In the genomic region with DNA sequence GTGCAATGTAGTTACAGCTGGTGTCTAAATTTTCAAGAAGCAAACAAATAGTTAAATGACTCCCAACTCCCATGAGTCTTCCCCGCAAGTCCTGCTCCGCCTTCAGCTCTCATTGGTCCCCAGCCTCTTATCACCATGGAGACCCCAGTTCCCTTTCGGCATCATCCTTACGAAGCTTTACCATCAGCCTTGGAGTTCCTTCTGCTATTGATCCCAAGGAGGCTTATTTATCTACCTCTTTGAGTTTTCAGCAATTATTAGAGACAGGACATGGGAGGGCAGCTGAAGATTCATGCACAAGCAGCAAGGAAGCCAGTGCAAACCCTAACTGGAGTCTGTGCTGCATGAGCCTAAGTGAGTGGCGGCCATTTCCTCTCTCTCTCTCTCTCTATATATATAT, we compare ENCODE assay signal across 19 cellular contexts. TPM values are rescaled to one million over a fixed set of nuclear protein-coding genes. Genes with fewer than 3 reads are reported as not detected.
DNase-seq lines count a peak whose midpoint lies in the region; ATAC-seq and TF ChIP-seq lines count a peak whose summit lies in the region.
"Had no signal": no experiment of that assay in that cellular context is flagged by ENCODE, and none has a peak within 500 bp of the region (broad histone marks: within the 10 kb centered on the region; RNA-seq: fewer than 3 reads in every experiment).

No MANE protein-coding gene starts in this region.

- H3K9me3 ChIP-seq in heart right ventricle = no peaks in the 10 kb centered on the region
- H3K9me3 ChIP-seq in endodermal cell (ENCODE audit: control insufficient read depth, low read length) = no peaks in the 10 kb centered on the region

- peaks cover 51% of the 10 kb centered on the region for H3K27me3 Mint-ChIP-seq in endodermal cell (ENCODE audit: insufficient read depth)
- peaks cover 8 to 14% of the 10 kb centered on the region in 2 donors for H3K27me3 Mint-ChIP-seq in natural killer cell treated with Interleukin-12 subunit alpha and Interleukin-12 subunit beta and Interleukin-15 and Interleukin-18, amount 100 ng/mL, for 72 hours

- H3K9ac ChIP-seq in endodermal cell (ENCODE audit: extremely low read depth, low read length, poor library complexity, severe bottlenecking) = no peak overlapping the region
- H3K9ac ChIP-seq: KMS-11 had no signal

- H3K4me3 ChIP-seq in heart right ventricle (no peak overlapping the region), endodermal cell (ENCODE audit: low read length) (no peak overlapping the region)

- H3K27ac Mint-ChIP-seq in endodermal cell = no peak overlapping the region
- no peak overlapping the region for H3K27ac Mint-ChIP-seq in natural killer cell treated with Interleukin-12 subunit alpha and Interleukin-12 subunit beta and Interleukin-15 and Interleukin-18, amount 100 ng/mL, for 72 hours
- H3K27ac Mint-ChIP-seq: H9 had no signal

- H3K4me1 Mint-ChIP-seq in endodermal cell = no peaks in the 10 kb centered on the region
- H3K4me1 Mint-ChIP-seq in natural killer cell treated with Interleukin-12 subunit alpha and Interleukin-12 subunit beta and Interleukin-15 and Interleukin-18, amount 100 ng/mL, for 72 hours (ENCODE audit: low read depth in 2 of 2) = peaks cover 0 to 2% of the 10 kb centered on the region in 2 donors
- H3K4me1 Mint-ChIP-seq: CD14-positive monocyte had no signal

- WGBS in heart right ventricle, 2 donors = 31 to 41% methylated on average over 5 of the region's 5 CpGs
- WGBS in endodermal cell (ENCODE audit: insufficient coverage in 1 of 2, insufficient read length in 1 of 2), 2 experiments = 50 to 76% methylated on average over 1 to 4 of the region's 5 CpGs

- ATAC-seq in heart right ventricle = no peak
- no peak for ATAC-seq in natural killer cell treated with Interleukin-12 subunit alpha and Interleukin-12 subunit beta and Interleukin-15 and Interleukin-18, amount 100 ng/mL, for 72 hours

- no peaks in the 10 kb centered on the region for H3K9me3 Mint-ChIP-seq in endodermal cell
- H3K9me3 Mint-ChIP-seq in natural killer cell treated with Interleukin-12 subunit alpha and Interleukin-12 subunit beta and Interleukin-15 and Interleukin-18, amount 100 ng/mL, for 72 hours = no peaks in the 10 kb centered on the region
- H3K9me3 Mint-ChIP-seq: H9 had no signal

- no peaks in the 10 kb centered on the region for H3K36me3 Mint-ChIP-seq in endodermal cell (ENCODE audit: low read depth)
- no peaks in the 10 kb centered on the region for H3K36me3 Mint-ChIP-seq in natural killer cell treated with Interleukin-12 subunit alpha and Interleukin-12 subunit beta and Interleukin-15 and Interleukin-18, amount 100 ng/mL, for 72 hours
- H3K36me3 Mint-ChIP-seq: CD14-positive monocyte had no signal

- intact Hi-C loops in cardiac septum (cut with DNase I) = no loop called here
- intact Hi-C loops in heart right ventricle (cut with DNase I) = no loop called here

- peaks cover 0 to 8% (median 0%) of the 10 kb centered on the region in 9 donors for H3K4me1 ChIP-seq in heart right ventricle
- H3K4me1 ChIP-seq in endodermal cell (ENCODE audit: control insufficient read depth, insufficient read depth, low read length) = no peaks in the 10 kb centered on the region

- H3K4me3 Mint-ChIP-seq in endodermal cell = no peak overlapping the region
- no peak overlapping the region for H3K4me3 Mint-ChIP-seq in natural killer cell treated with Interleukin-12 subunit alpha and Interleukin-12 subunit beta and Interleukin-15 and Interleukin-18, amount 100 ng/mL, for 72 hours
- H3K4me3 Mint-ChIP-seq: CD14-positive monocyte, H9 had no signal

- H3K36me3 ChIP-seq in heart right ventricle (no peaks in the 10 kb centered on the region), endodermal cell (ENCODE audit: control insufficient read depth, insufficient read depth, low read length) (no peaks in the 10 kb centered on the region)

- TF ChIP-seq CTCF in heart right ventricle (IDR thresholded peaks at IDR 0.05) (no peak), endodermal cell (conservative IDR thresholded peaks at IDR 0.05) (no peak)

- H3K27ac ChIP-seq in heart right ventricle = no peak overlapping the region
- no peak overlapping the region for H3K27ac ChIP-seq in endodermal cell (ENCODE audit: low read depth, low read length)
- H3K27ac ChIP-seq: KMS-11 had no signal

- DNase-seq in NCI-H146 (lab: John Stamatoyannopoulos, UW) (peak; percentile 45), NCI-H146 treated with DMSO at 0.1 percent for 48 hours (lab: John Stamatoyannopoulos, UW; ENCODE audit: unreplicated experiment) (no peak), cardiac septum (ENCODE audit: low spot score) (peak; percentile 36), heart right ventricle (no peak), endodermal cell (peak; percentile 56), NCI-H1092 treated with DMSO at 0.1 percent for 48 hours (lab: John Stamatoyannopoulos, UW) (no peak), OCI-M1 (lab: John Stamatoyannopoulos, UW) (no peak)
- no peak for DNase-seq in natural killer cell treated with Interleukin-12 subunit alpha and Interleukin-12 subunit beta and Interleukin-15 and Interleukin-18, amount 100 ng/mL, for 72 hours (ENCODE audit: low spot score)
- DNase-seq: 8988T, DMS79 treated with DMSO at 0.1 percent for 48 hours, H9, NCI-H1417 treated with DMSO at 0.1 percent for 48 hours, NCI-H2029 treated with DMSO at 0.1 percent for 48 hours, NCI-H510A had no signal

- peaks cover 0 to 20% (median 4%) of the 10 kb centered on the region in 7 donors for H3K27me3 ChIP-seq in heart right ventricle
- peaks cover 5% of the 10 kb centered on the region for H3K27me3 ChIP-seq in endodermal cell (ENCODE audit: control insufficient read depth, insufficient read depth, low read length, poor library complexity, severe bottlenecking)

RNA-seq across cellular contexts. Expression of a gene that starts 12.3 kb away (rescaled TPM):
- total RNA-seq in cardiac septum (0.51 TPM), heart right ventricle (1 to 10 TPM in 3 of 10 donors, under 1 TPM in 7; 0.47 to 1.6 (median 0.80) TPM), endodermal cell (under 1 TPM; 0.11 to 0.57 TPM)
- under 1 TPM; 0.04 to 0.29 TPM for polyA plus RNA-seq in heart right ventricle
- polyA plus RNA-seq in endodermal cell (2013, experiment 1 of 2) = 7.8 TPM
- polyA plus RNA-seq in endodermal cell (2013, experiment 2 of 2) = 7.9 TPM
- under 1 TPM; 0.62 to 0.92 TPM for total RNA-seq in natural killer cell treated with Interleukin-12 subunit alpha and Interleukin-12 subunit beta and Interleukin-15 and Interleukin-18, amount 100 ng/mL, for 72 hours
- total RNA-seq: G401, HT-29 had no signal
- polyA plus RNA-seq: AG04450, CD14-positive monocyte had no signal

Comparison
In these comparisons a context has a peak if more than half of its experiments do, and no peak if none do; other contexts are left out.
1. DNase-seq: peak in NCI-H146 (single experiment), cardiac septum (single experiment) and endodermal cell (single experiment); none in NCI-H146 treated with DMSO at 0.1 percent for 48 hours (single experiment), heart right ventricle (0 of 2), NCI-H1092 treated with DMSO at 0.1 percent for 48 hours (single experiment), natural killer cell treated with Interleukin-12 subunit alpha and Interleukin-12 subunit beta and Interleukin-15 and Interleukin-18, amount 100 ng/mL, for 72 hours (single experiment) and OCI-M1 (single experiment).